Comparison of ENCODE assay signal across 9 cellular contexts in genomic region chrX:74450803-74451449, GRCh38. TPM values are rescaled to one million over a fixed set of nuclear protein-coding genes. Genes with fewer than 3 reads are reported as not detected.
DNase-seq lines count a peak whose midpoint lies in the region; ATAC-seq and TF ChIP-seq lines count a peak whose summit lies in the region.
"Had no signal": no experiment of that assay in that cellular context is flagged by ENCODE, and none has a peak within 500 bp of the region (broad histone marks: within the 10 kb centered on the region; RNA-seq: fewer than 3 reads in every experiment).

No MANE protein-coding gene starts in this region.

- no peaks in the 10 kb centered on the region for H3K27me3 ChIP-seq in thoracic aorta (replicated peaks; ENCODE audit: insufficient read depth)

- peak overlapping the region in 1 of 2 donors; percentile 44 for H3K27ac ChIP-seq in thoracic aorta

- no peaks in the 10 kb centered on the region for H3K9me3 ChIP-seq in thoracic aorta

- intact Hi-C loops in left cardiac atrium (cut with DNase I) (no loop called here), cardiac septum (cut with DNase I) (no loop called here)

- H3K36me3 ChIP-seq in thoracic aorta: no peaks in the 10 kb centered on the region

- H3K4me3 ChIP-seq in thoracic aorta: no peak overlapping the region

- DNase-seq in left cardiac atrium (no peak), cardiac septum (ENCODE audit: low spot score) (no peak), SIG-M5 (lab: John Stamatoyannopoulos, UW) (peak; percentile 45), fibroblast of peridontal ligament (ENCODE audit: extremely low read depth) (peak; percentile 92), thoracic aorta (ENCODE audit: low spot score) (peak; percentile 6), medulla oblongata (ENCODE audit: extremely low spot score) (no peak), C1 segment of cervical spinal cord (lab: John Stamatoyannopoulos, UW) (no peak)
- DNase-seq: Karpas-422 had no signal

- TF ChIP-seq CTCF in thoracic aorta (IDR thresholded peaks at IDR 0.05): no peak

- ATAC-seq in left cardiac atrium: peak; percentile 44 to 95
- ATAC-seq in thoracic aorta (ENCODE audit: insufficient number of reproducible peaks, low FRiP score, low read depth): no peak
- ATAC-seq in HG03354 (IDR thresholded peaks at IDR 0.05; ENCODE audit: poor library complexity, severe bottlenecking, unreplicated experiment): no peak

- H3K4me1 ChIP-seq in thoracic aorta (ENCODE audit: control insufficient read depth in 1 of 2, low read depth in 2 of 2): no peaks in the 10 kb centered on the region

RNA-seq across cellular contexts. Expression of gene SLC16A2, which starts 29.6 kb away (rescaled TPM):
- total RNA-seq in left cardiac atrium (10 to 100 TPM in 1 of 2 donors, 1 to 10 TPM in 1; 9.1 to 12.3 TPM), cardiac septum (8.2 TPM), thoracic aorta (10 to 100 TPM in 1 of 2 donors, 1 to 10 TPM in 1; 7.9 to 11.6 TPM)

Comparison
In these comparisons a context has a peak if more than half of its experiments do, and no peak if none do; other contexts are left out.
1. ATAC-seq: peak in left cardiac atrium (2 of 2); none in thoracic aorta (single experiment) and HG03354 (single experiment).
2. DNase-seq: peak in SIG-M5 (single experiment), fibroblast of peridontal ligament (single experiment) and thoracic aorta (single experiment); none in left cardiac atrium (single experiment), cardiac septum (single experiment), medulla oblongata (single experiment) and C1 segment of cervical spinal cord (0 of 14).